In the genomic region with DNA sequence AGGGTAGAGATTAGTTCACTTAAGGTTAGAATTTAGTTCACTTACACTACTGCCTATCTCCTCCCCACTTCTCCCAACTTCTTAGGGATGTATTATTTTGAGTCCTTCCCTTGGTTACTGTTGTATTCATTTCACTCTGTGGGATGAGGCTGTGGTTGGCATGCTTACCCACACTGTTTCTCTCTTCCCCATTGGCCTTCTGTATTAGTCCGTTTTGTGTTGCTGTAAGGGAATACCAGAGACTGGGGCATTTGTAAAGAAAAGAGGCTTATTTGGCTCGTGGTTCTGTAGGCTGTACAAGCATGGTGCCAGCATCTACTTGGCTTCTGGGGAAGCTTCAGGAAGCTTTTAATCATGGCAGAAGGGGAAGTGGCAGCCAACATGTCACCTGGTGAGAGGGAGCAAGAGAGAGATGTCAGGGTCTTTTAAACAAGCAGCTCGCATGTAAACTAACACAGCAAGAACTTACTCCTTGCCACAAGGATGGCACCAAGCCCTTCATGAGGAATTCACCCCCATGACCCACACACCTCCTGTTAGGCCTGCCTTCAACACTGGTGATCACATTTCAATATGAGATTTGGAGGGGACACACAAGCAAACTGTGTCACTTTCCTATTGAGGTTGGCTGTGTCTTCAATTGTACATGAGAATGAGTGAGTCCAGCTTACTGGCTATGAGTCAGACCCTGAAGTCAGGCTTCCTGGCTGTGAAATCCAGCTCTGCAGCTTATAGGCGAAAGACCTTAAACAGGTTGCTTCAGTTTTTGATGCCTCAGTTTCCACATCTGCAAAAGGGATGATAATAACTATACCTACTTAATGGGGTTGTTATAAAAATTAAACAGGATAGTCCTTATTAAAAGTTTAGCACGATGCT, we compare ENCODE assay signal across 16 cellular contexts. TPM values are rescaled to one million over a fixed set of nuclear protein-coding genes. Genes with fewer than 3 reads are reported as not detected.
"Had no signal": no experiment of that assay in that cellular context is flagged by ENCODE, and none has a peak within 500 bp of the region (broad histone marks: within the 10 kb centered on the region; RNA-seq: fewer than 3 reads in every experiment).

No MANE protein-coding gene starts in this region.

- ATAC-seq: activated T-cell treated with anti-CD3 and anti-CD28 coated beads, Interleukin-2, amount 50 U/mL, for 72 hours; left colon; mucosa of descending colon; natural killer cell had no signal

- H3K27ac ChIP-seq: right atrium auricular region, tibial nerve had no signal

- H3K27me3 ChIP-seq: right atrium auricular region, tibial nerve had no signal

- H3K36me3 ChIP-seq: right atrium auricular region, tibial nerve had no signal

- DNase-seq: activated CD4-positive, alpha-beta T cell treated with anti-CD3 and anti-CD28 coated beads, Interleukin-2, amount 50 U/mL, for 4 hours; activated CD4-positive, CD25-positive, alpha-beta regulatory T cell treated with anti-CD3 and anti-CD28 coated beads, Interleukin-2, amount 50 U/mL, for 72 hours; activated naive CD8-positive, alpha-beta T cell treated with anti-CD3 and anti-CD28 coated beads, Interleukin-2, amount 10 ng/mL, durations not matched to agents 7 days and 5 days; activated T-cell treated with anti-CD3 and anti-CD28 coated beads, Interleukin-2, amount 50 U/mL, for 72 hours; aorta; central memory CD4-positive, alpha-beta T cell; dermis blood vessel endothelial cell; endodermal cell; left colon; mucosa of descending colon; natural killer cell; small intestine; T-helper 2 cell had no signal

- H3K4me3 ChIP-seq: mucosa of descending colon, right atrium auricular region, tibial nerve had no signal

- H3K4me1 ChIP-seq: right atrium auricular region, tibial nerve had no signal

- H3K9me3 ChIP-seq: mucosa of descending colon, right atrium auricular region, tibial nerve had no signal

RNA-seq across cellular contexts. Expression of gene SYNDIG1, which starts 53.3 kb away (rescaled TPM):
- total RNA-seq: activated naive CD8-positive, alpha-beta T cell treated with anti-CD3 and anti-CD28 coated beads, Interleukin-2, amount 10 ng/mL, durations not matched to agents 7 days and 5 days; activated T-cell treated with anti-CD3 and anti-CD28 coated beads, Interleukin-2, amount 50 U/mL, for 72 hours; lung microvascular endothelial cell; natural killer cell had no signal
